18 cellular contexts compared by ENCODE assay signal in the genomic region with DNA sequence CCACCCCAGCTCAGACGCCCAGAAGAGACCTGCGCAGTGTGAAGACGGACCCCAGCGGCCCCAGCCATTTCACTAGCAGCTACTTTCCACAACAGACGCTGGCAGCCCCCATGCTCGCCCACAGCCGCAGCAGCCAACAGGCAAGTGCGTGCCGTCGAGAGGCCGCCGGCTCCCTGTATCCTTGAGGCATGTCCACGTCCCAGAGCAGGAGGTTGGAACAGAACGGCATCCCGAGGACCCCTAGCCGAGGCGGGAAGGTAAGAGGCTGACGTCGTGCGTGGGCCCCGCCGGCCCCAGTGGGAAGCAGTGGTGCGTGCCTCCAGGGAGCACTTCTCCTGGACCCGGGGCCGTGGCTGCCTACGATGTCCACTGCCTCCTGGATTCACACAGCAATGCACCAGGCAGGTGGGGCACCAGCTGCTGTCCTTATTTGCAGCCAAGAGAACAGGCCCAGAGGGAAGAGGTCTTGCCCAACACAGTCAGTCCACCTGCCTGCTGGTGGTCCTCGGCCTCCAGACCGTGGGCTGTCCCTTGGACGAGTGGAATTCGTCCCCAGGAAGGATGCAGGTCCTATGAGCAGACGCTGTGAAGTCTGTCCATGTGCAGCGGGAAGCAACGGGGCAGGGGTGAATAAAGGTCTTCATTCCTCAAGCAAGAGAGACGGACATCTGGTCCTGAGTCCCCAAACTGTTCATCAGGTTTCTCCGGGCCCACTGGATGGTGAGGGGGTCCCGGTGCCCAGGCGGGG. TPM values are rescaled to one million over a fixed set of nuclear protein-coding genes. Genes with fewer than 3 reads are reported as not detected.
A peak's percentile ranks its signal among the peaks of the same experiment; 100 is the strongest.
DNase-seq lines count a peak whose midpoint lies in the region; FAIRE-seq and TF ChIP-seq lines count a peak whose summit lies in the region.
"Had no signal": no experiment of that assay in that cellular context is flagged by ENCODE, and none has a peak within 500 bp of the region (broad histone marks: within the 10 kb centered on the region; RNA-seq: fewer than 3 reads in every experiment).

No MANE protein-coding gene starts in this region.

- H3K27ac ChIP-seq in H1 (ENCODE audit: low read depth, low read length) = no peak overlapping the region; the same call in 1 of the 2 replicates
- H3K27ac ChIP-seq: ascending aorta had no signal

- no peaks in the 10 kb centered on the region for H3K9me3 ChIP-seq in H1 (ENCODE audit: insufficient read depth in 2 of 2, low read depth in 1 of 2, low read length in 1 of 2)
- H3K9me3 ChIP-seq: ascending aorta, stomach had no signal

- no peaks in the 10 kb centered on the region; the same call in none of the 2 replicates for H3K79me1 ChIP-seq in H1 (ENCODE audit: low read depth, low read length)

- H3K56ac ChIP-seq in H1 (replicated peaks; ENCODE audit: insufficient read length, low read depth, low read length) = no peak overlapping the region

- CTCF ChIA-PET in H1 (lab: Charles Lee; ENCODE audit: partially characterized antibody) = interaction anchor here (0.5 to 1.8 kb wide), 9 partner anchors 9 to 52 kb away, joined by 3 to 11 read pairs (median 6); no protein-coding TSS in a partner anchor
- CTCF ChIA-PET in HEK293T (lab: Yijun Ruan, JAX) = no interaction called here

- H3K4me3 ChIP-seq in H1 (ENCODE audit: extremely low read depth in 1 of 4, insufficient read depth in 2 of 4, low read depth in 3 of 4, low read length in 4 of 4) = no peak overlapping the region
- H3K4me3 ChIP-seq: ascending aorta, stomach had no signal

- TF ChIP-seq EP300 in H1 (IDR thresholded peaks at IDR 0.05; ENCODE audit: borderline replicate concordance in 1 of 2, low read depth in 2 of 2, low read length in 2 of 2) = no peak

- H3K27me3 ChIP-seq in H1 (replicated peaks in 1 of 4; ENCODE audit: control insufficient read depth in 3 of 4, extremely low read depth in 1 of 4, insufficient read depth in 3 of 4, low read length in 3 of 4) = no peaks in the 10 kb centered on the region
- H3K27me3 ChIP-seq: ascending aorta, stomach had no signal

- peaks cover 1 to 3% of the 10 kb centered on the region in 2 experiments for H4K20me1 ChIP-seq in H1 (replicated peaks in 1 of 2; ENCODE audit: control insufficient read depth in 1 of 2, insufficient read depth in 2 of 2, low read length in 2 of 2)

- TF ChIP-seq POLR2A in H1 (IDR thresholded peaks at IDR 0.05; ENCODE audit: control extremely low read depth in 1 of 2, low read depth in 2 of 2, low read length in 2 of 2) = no peak

- H2BK12ac ChIP-seq in H1 (ENCODE audit: low read depth, low read length) = no peak overlapping the region

- no peak overlapping the region for H3K14ac ChIP-seq in H1 (ENCODE audit: insufficient read length)

- H3K4ac ChIP-seq in H1 (replicated peaks; ENCODE audit: insufficient read length, low read depth, low read length) = no peak overlapping the region

- H4K8ac ChIP-seq in H1 (ENCODE audit: extremely low read depth, insufficient read depth, low read length) = no peak overlapping the region

- no peak overlapping the region for H4K5ac ChIP-seq in H1 (ENCODE audit: insufficient read length, low read depth, low read length)

- peaks cover 0 to 26% (median 15%) of the 10 kb centered on the region in 4 experiments; a peak in 6 of 7 replicates for H3K4me1 ChIP-seq in H1 (replicated peaks in 1 of 4; ENCODE audit: control insufficient read depth in 3 of 4, insufficient read depth in 4 of 4, low read length in 3 of 4)
- H3K4me1 ChIP-seq: ascending aorta had no signal

- no peak overlapping the region for H4K91ac ChIP-seq in H1 (replicated peaks; ENCODE audit: insufficient read length, low read length)

- 87% methylated on average over 36 of the region's 37 CpGs; no CpG with 5 or more reads in 1 of the 2 experiments for WGBS in H1 (ENCODE audit: extremely low coverage in 1 of 2, insufficient coverage in 1 of 2, insufficient read length in 1 of 2, insufficient replicate concordance in 2 of 2, low coverage in 1 of 2, low lambda C conversion rate in 2 of 2, missing lambda C conversion rate in 1 of 2), 2 experiments

- H3K23me2 ChIP-seq in H1 (ENCODE audit: low read depth, low read length) = no peaks in the 10 kb centered on the region

- H2BK20ac ChIP-seq in H1 (ENCODE audit: low read length) = no peak overlapping the region

- H3K9ac ChIP-seq in H1 (replicated peaks in 1 of 4; ENCODE audit: extremely low read depth in 1 of 4, low read depth in 3 of 4, low read length in 3 of 4) = no peak overlapping the region

- no peak overlapping the region for H3K4me2 ChIP-seq in H1 (ENCODE audit: insufficient read depth in 1 of 2, low read depth in 2 of 2, low read length in 2 of 2)

- H3K18ac ChIP-seq in H1 (ENCODE audit: extremely low read depth, low read length) = no peak overlapping the region

- H3K23ac ChIP-seq in H1 (ENCODE audit: insufficient read length) = no peak overlapping the region

- POLR2A ChIA-PET in H1 (lab: Charles Lee; ENCODE audit: partially characterized antibody) (interaction anchor here (0.6 to 4.7 kb wide), 12 partner anchors 7 to 57 kb away, joined by 3 to 22 read pairs (median 10); a partner anchor contains a TSS), HEK293T (lab: Yijun Ruan, JAX) (no interaction called here)

- TF ChIP-seq RAD21 in H1 (IDR thresholded peaks at IDR 0.05 in 1 of 2, conservative IDR thresholded peaks at IDR 0.05 in 1 of 2; ENCODE audit: low read depth in 2 of 2, low read length in 2 of 2) = no peak

- peak overlapping the region; percentile 4; the same call in 1 of the 2 replicates for H2BK5ac ChIP-seq in H1 (ENCODE audit: low read depth, low read length)

- peaks cover 4 to 43% (median 21%) of the 10 kb centered on the region in 4 experiments; a peak in 6 of 8 replicates for H3K36me3 ChIP-seq in H1 (ENCODE audit: control insufficient read depth in 2 of 4, insufficient read depth in 4 of 4, low read length in 3 of 4)
- H3K36me3 ChIP-seq: ascending aorta had no signal

- no peak overlapping the region for H2AK5ac ChIP-seq in H1 (ENCODE audit: low read depth, low read length)

- TF ChIP-seq CTCF in H1 (IDR thresholded peaks at IDR 0.05; ENCODE audit: control extremely low read depth in 1 of 3, insufficient read depth in 1 of 3, low read depth in 1 of 3, low read length in 3 of 3) = no peak

- H2BK15ac ChIP-seq in H1 (ENCODE audit: low read length) = no peak overlapping the region

- no peak overlapping the region for H2AFZ ChIP-seq in H1 (ENCODE audit: low read length)

- FAIRE-seq in H1 (lab: Jason Lieb, UNC) = no peak
- FAIRE-seq in urothelium cell line (lab: Jason Lieb, UNC) = peak; percentile 32

- H2BK120ac ChIP-seq in H1 (replicated peaks; ENCODE audit: low read depth, low read length) = no peak overlapping the region

- H3K79me2 ChIP-seq in H1 (ENCODE audit: control insufficient read depth in 1 of 2, insufficient read depth in 2 of 2, low read length in 2 of 2) = no peaks in the 10 kb centered on the region

- DNase-seq in stimulated activated CD4-positive, alpha-beta T cell treated with anti-CD3 and anti-CD28 coated beads, Interleukin-12 subunit alpha, Interleukin-12 subunit beta, amount 100 ng/mL, for 4 hours = peak; percentile 4
- no peak for DNase-seq in stimulated activated CD4-positive, alpha-beta T cell treated with anti-CD3 and anti-CD28 coated beads, Interleukin-4, amount 100 ng/mL, for 24 hours
- peak; percentile 22 for DNase-seq in activated T-cell treated with anti-CD3 and anti-CD28 coated beads, Interleukin-2, amount 50 U/mL, for 1 hour
- DNase-seq in H1 (ENCODE audit: low read depth in 1 of 2, low spot score in 2 of 2) = no peak
- DNase-seq in urothelium cell line (ENCODE audit: low spot score) = no peak
- no peak for DNase-seq in activated effector memory CD4-positive, alpha-beta T cell treated with Interleukin-2 at 50 U/mL for 16 hours
- DNase-seq in C1 segment of cervical spinal cord (lab: John Stamatoyannopoulos, UW) = no peak
- DNase-seq in HEK293T (ENCODE audit: extremely low spot score) = no peak
- DNase-seq: activated B cell treated with CpG ODN at 0.5 μM for 24 hours; erythroblast; GF-D8; Karpas-422; naive thymus-derived CD4-positive, alpha-beta T cell; NCI-H1105; NK-92 treated with Interleukin-12 subunit alpha and Interleukin-12 subunit beta, amount 100 ng/mL, for 24 hours; SHP77; stomach had no signal

TF ChIP-seq in H1, 55 proteins besides CTCF, POLR2A, EP300 and RAD21 (continues in another document):
- TF ChIP-seq NANOG (IDR thresholded peaks at IDR 0.05; ENCODE audit: insufficient read depth, low read depth, low read length, poor library complexity, severe bottlenecking) (no peak), EGR1 (IDR thresholded peaks at IDR 0.05; ENCODE audit: borderline replicate concordance, low read depth, low read length) (no peak), CBX5 (IDR thresholded peaks at IDR 0.05; ENCODE audit: low read depth, low read length) (no peak), SIX5 (IDR thresholded peaks at IDR 0.05; ENCODE audit: low read depth, low read length) (peak; percentile 14; the same call in 1 of the 2 replicates), SIN3A (conservative IDR thresholded peaks at IDR 0.05 in 1 of 2, IDR thresholded peaks at IDR 0.05 in 1 of 2; ENCODE audit: low read depth in 1 of 2, low read length in 2 of 2) (peak in 1 of 2 experiments; percentile 67; a peak in 1 of 4 replicates), SRF (IDR thresholded peaks at IDR 0.05; ENCODE audit: low read depth, low read length) (no peak)

TF ChIP-seq in HEK293T, 16 proteins besides CTCF, POLR2A, EP300 and RAD21 (continues in another document):
- TF ChIP-seq TARDBP (IDR thresholded peaks at IDR 0.05) = no peak
- TF ChIP-seq L3MBTL2 (conservative IDR thresholded peaks at IDR 0.05) = no peak
- TF ChIP-seq FOXK2 (IDR thresholded peaks at IDR 0.05) = no peak
- no peak for TF ChIP-seq BHLHE40 (IDR thresholded peaks at IDR 0.05; ENCODE audit: borderline replicate concordance)
- no peak for TF ChIP-seq FOXA1 (IDR thresholded peaks at IDR 0.05)
- no peak for TF ChIP-seq ZNF384 (IDR thresholded peaks at IDR 0.05)
- TF ChIP-seq SUZ12 (IDR thresholded peaks at IDR 0.05) = no peak
- TF ChIP-seq ELF4 (IDR thresholded peaks at IDR 0.05) = no peak
- TF ChIP-seq CTBP1 (IDR thresholded peaks at IDR 0.05; ENCODE audit: borderline replicate concordance) = no peak
- no peak for TF ChIP-seq FOXM1 (IDR thresholded peaks at IDR 0.05; ENCODE audit: borderline replicate concordance)

RNA-seq across cellular contexts. Expression of a gene that starts 38.5 kb away (rescaled TPM):
- 327 and 341 TPM in 2 replicates for total RNA-seq in H1 (2021; fragmentation: NEBNext Ultra II Directional; extraction: Animal tissue kit (Norgen Biotek cat#: 25700))
- 68.2 and 161 TPM in 2 replicates for polyA plus RNA-seq in H1 (2011; rRNA removed)
- 65.1 TPM for polyA plus RNA-seq in H1 (2011; cell fraction: cytosol; rRNA removed)
- 122 TPM for polyA plus RNA-seq in H1 (2011; cell fraction: nucleus; rRNA removed)
- 126 to 176 TPM (median 151 TPM) in 4 replicates for polyA plus RNA-seq in H1 (2012, experiment 1 of 2)
- 202 TPM for polyA plus RNA-seq in H1 (2012, experiment 2 of 2)
- polyA plus RNA-seq in H1 (2013, experiment 1 of 2) = 316 TPM
- 381 TPM for polyA plus RNA-seq in H1 (2013, experiment 2 of 2)
- polyA minus RNA-seq in H1 (2011; rRNA and poly(A)+ RNA removed) = 34.4 and 63.7 TPM in 2 replicates
- polyA minus RNA-seq in H1 (2011; cell fraction: cytosol; rRNA and poly(A)+ RNA removed) = 84.2 TPM
- polyA minus RNA-seq in H1 (2011; cell fraction: nucleus; rRNA and poly(A)+ RNA removed) = 42.4 TPM

Comparison
In these comparisons a context has a peak if more than half of its experiments do, and no peak if none do; other contexts are left out.
1. DNase-seq: peak in stimulated activated CD4-positive, alpha-beta T cell treated with anti-CD3 and anti-CD28 coated beads, Interleukin-12 subunit alpha, Interleukin-12 subunit beta, amount 100 ng/mL, for 4 hours (single experiment) and activated T-cell treated with anti-CD3 and anti-CD28 coated beads, Interleukin-2, amount 50 U/mL, for 1 hour (single experiment); none in stimulated activated CD4-positive, alpha-beta T cell treated with anti-CD3 and anti-CD28 coated beads, Interleukin-4, amount 100 ng/mL, for 24 hours (single experiment), H1 (0 of 2), urothelium cell line (single experiment), activated effector memory CD4-positive, alpha-beta T cell treated with Interleukin-2 at 50 U/mL for 16 hours (single experiment), C1 segment of cervical spinal cord (0 of 14) and HEK293T (single experiment).